8 cellular contexts compared by ENCODE assay signal in the genomic region with DNA sequence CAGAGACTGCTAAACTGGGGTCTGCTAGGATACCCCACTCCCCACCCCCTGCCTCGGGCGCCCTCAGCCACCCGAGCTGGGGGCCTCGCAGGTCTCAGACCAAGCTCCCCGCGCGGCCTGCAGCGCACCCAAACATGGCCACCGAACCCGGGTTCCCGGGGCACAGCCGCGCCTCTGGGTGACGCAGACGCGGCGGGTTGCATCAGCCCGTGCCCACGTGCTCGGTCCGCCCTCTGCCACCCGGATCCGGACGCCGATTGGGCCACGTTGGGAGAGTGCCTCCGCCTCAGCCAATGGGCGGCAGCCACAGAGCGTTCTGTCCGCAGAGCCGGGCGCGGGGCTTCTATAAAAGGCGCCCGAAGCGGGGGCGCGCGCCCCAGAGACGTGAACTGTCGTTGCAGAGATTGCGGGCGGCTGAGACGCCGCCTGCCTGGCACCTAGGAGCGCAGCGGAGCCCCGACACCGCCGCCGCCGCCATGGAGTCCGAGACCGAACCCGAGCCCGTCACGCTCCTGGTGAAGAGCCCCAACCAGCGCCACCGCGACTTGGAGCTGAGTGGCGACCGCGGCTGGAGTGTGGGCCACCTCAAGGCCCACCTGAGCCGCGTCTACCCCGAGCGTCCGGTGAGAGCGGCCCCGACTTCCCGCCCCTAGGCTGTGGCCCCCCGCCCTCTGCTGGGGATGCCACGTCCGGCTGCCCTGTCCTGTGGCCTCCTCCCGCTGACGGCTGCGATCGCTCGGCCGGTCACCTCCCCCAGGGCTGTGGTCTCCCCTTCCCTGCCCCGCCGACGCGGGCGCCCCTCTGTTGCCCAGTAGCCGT. TPM values are rescaled to one million over a fixed set of nuclear protein-coding genes. Genes with fewer than 3 reads are reported as not detected.
DNase-seq lines count a peak whose midpoint lies in the region; ATAC-seq and TF ChIP-seq lines count a peak whose summit lies in the region.

A gene with protein sequence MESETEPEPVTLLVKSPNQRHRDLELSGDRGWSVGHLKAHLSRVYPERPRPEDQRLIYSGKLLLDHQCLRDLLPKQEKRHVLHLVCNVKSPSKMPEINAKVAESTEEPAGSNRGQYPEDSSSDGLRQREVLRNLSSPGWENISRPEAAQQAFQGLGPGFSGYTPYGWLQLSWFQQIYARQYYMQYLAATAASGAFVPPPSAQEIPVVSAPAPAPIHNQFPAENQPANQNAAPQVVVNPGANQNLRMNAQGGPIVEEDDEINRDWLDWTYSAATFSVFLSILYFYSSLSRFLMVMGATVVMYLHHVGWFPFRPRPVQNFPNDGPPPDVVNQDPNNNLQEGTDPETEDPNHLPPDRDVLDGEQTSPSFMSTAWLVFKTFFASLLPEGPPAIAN (plus strand): TSS at position 374 of the 819 bp plus-strand sequence. CDS start 103 bp downstream, at position 477.

- no peaks in the 10 kb centered on the region for H3K9me3 ChIP-seq in right lobe of liver

- intact Hi-C loops in right lobe of liver (cut with DNase I) = no loop called here

- peak within 1 kb of the TSS; percentile 86 to 98 (median 89) for H3K4me3 ChIP-seq in right lobe of liver

- peak in 1 of 4 donors; percentile 13 for TF ChIP-seq CTCF in right lobe of liver (IDR thresholded peaks at IDR 0.05)

- WGBS in right lobe of liver (ENCODE audit: insufficient coverage, low coverage, low lambda C conversion rate, missing lambda C conversion rate) = 0% methylated on average over 7 of the region's 86 CpGs

- peak; percentile 97 for TF ChIP-seq POLR2A in right lobe of liver (IDR thresholded peaks at IDR 0.05)

- DNase-seq in CD1c-positive myeloid dendritic cell (ENCODE audit: extremely low spot score) (peak; percentile 99), NCI-H82 (lab: John Stamatoyannopoulos, UW) (peak; percentile 97), dermis microvascular lymphatic vessel endothelial cell (ENCODE audit: low read depth in 2 of 2) (peak; percentile 94 to 98), right lobe of liver (peak; percentile 100)
- peak; percentile 98 to 99 for DNase-seq in activated CD4-positive, alpha-beta T cell treated with anti-CD3 and anti-CD28 coated beads, Interleukin-2, amount 50 U/mL, for 48 hours
- DNase-seq in stimulated activated CD4-positive, alpha-beta T cell treated with anti-CD3 and anti-CD28 coated beads, Interleukin-4, amount 100 ng/mL, for 4 hours = peak; percentile 99

- peak within 1 kb of the TSS; percentile 98 to 100 (median 100) for H3K27ac ChIP-seq in right lobe of liver

- H3K36me3 ChIP-seq in right lobe of liver = peaks cover 9 to 23% (median 18%) of the 10 kb centered on the region in 4 donors

- ATAC-seq in GM19397 (IDR thresholded peaks at IDR 0.05; ENCODE audit: unreplicated experiment) (peak; percentile 90), HG03571 (IDR thresholded peaks at IDR 0.05; ENCODE audit: unreplicated experiment) (peak; percentile 84), right lobe of liver (peak; percentile 87 to 93 (median 90))

- no peaks in the 10 kb centered on the region for H3K27me3 ChIP-seq in right lobe of liver

- H3K4me1 ChIP-seq in right lobe of liver = peaks cover 0 to 19% (median 9%) of the 10 kb centered on the region in 4 donors

RNA-seq across cellular contexts. Expression of the gene that starts here (rescaled TPM):
- 72.9 and 142 TPM in 2 replicates for total RNA-seq in dermis microvascular lymphatic vessel endothelial cell
- total RNA-seq in right lobe of liver = 100 to 1,000 TPM; 103 to 185 (median 133) TPM

Comparison
In these comparisons a context has a peak if more than half of its experiments do, and no peak if none do; other contexts are left out.
1. Peak in every context shown above with its lines: DNase-seq, ATAC-seq, H3K4me3 ChIP-seq and H3K27ac ChIP-seq.